30 cellular contexts compared by ENCODE assay signal in the genomic region with DNA sequence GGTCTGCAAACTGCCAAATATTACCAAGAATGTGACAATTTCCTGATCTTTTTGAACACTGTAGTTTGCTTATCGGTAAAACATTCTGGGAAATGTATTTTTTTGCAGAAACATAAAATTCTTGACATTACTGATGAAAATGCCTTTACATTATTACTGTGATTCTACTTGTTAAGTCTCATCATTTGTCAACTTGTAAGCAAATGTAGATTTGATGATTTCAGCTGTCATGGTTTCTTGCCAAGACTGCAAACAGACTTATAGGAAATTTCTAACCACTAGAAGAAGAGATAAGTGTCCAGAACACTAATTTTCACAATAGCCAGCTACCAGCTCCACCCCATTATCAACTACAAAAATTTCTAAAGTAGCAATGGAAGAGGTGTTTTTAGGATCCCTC.
"Had no signal": no experiment of that assay in that cellular context is flagged by ENCODE, and none has a peak within 500 bp of the region (broad histone marks: within the 10 kb centered on the region; RNA-seq: fewer than 3 reads in every experiment).

No MANE protein-coding gene starts in this region.

- H3K4me3 ChIP-seq: coronary artery, dorsolateral prefrontal cortex, esophagus muscularis mucosa, gastroesophageal sphincter had no signal

- H3K27me3 ChIP-seq: brain microvascular endothelial cell, dorsolateral prefrontal cortex, esophagus muscularis mucosa, gastroesophageal sphincter had no signal

- H3K4me1 ChIP-seq: esophagus muscularis mucosa, gastroesophageal sphincter had no signal

- H3K36me3 ChIP-seq: brain microvascular endothelial cell, esophagus muscularis mucosa, gastroesophageal sphincter had no signal

- DNase-seq: activated CD4-positive, alpha-beta memory T cell treated with anti-CD3 and anti-CD28 coated beads, Interleukin-2, amount 10 ng/mL, durations not matched to agents 7 days and 5 days; activated CD4-positive, alpha-beta T cell treated with anti-CD3 and anti-CD28 coated beads for 1 hour; activated CD4-positive, alpha-beta T cell treated with anti-CD3 and anti-CD28 coated beads for 4 hours; activated CD4-positive, alpha-beta T cell treated with anti-CD3 and anti-CD28 coated beads, Interleukin-2, amount 10 ng/mL, durations not matched to agents 7 days and 5 days; activated CD4-positive, alpha-beta T cell treated with anti-CD3 and anti-CD28 coated beads, Interleukin-2, amount 50 U/mL, for 4 hours; activated CD4-positive, CD25-positive, alpha-beta regulatory T cell; activated CD8-positive, alpha-beta memory T cell treated with anti-CD3 and anti-CD28 coated beads, Interleukin-2, amount 50 U/mL, for 48 hours; activated gamma-delta T cell; activated naive CD4-positive, alpha-beta T cell; activated naive CD4-positive, alpha-beta T cell treated with anti-CD3 and anti-CD28 coated beads, Interleukin-2, amount 10 ng/mL, durations not matched to agents 7 days and 5 days; activated naive CD8-positive, alpha-beta T cell treated with anti-CD3 and anti-CD28 coated beads, Interleukin-2, amount 10 ng/mL, durations not matched to agents 7 days and 5 days; activated T-cell treated with anti-CD3 and anti-CD28 coated beads for 4 hours; activated T-cell treated with anti-CD3 and anti-CD28 coated beads, Interleukin-2, amount 50 U/mL, for 24 hours; activated T-cell treated with anti-CD3 and anti-CD28 coated beads, Interleukin-2, amount 50 U/mL, for 72 hours; amniotic stem cell; anterior cingulate cortex; brain microvascular endothelial cell; dorsolateral prefrontal cortex; effector memory CD4-positive, alpha-beta T cell; endodermal cell; erythroblast; foreskin melanocyte; head of caudate nucleus; T-helper 2 cell had no signal

- H3K9me3 ChIP-seq: esophagus muscularis mucosa, gastroesophageal sphincter had no signal

- H3K27ac ChIP-seq: brain microvascular endothelial cell, coronary artery, dorsolateral prefrontal cortex, esophagus muscularis mucosa, gastroesophageal sphincter had no signal

- ATAC-seq: activated naive CD4-positive, alpha-beta T cell treated with anti-CD3 and anti-CD28 coated beads, Interleukin-2, amount 50 U/mL, for 72 hours; activated T-cell treated with anti-CD3 and anti-CD28 coated beads, Interleukin-2, amount 50 U/mL, for 72 hours; gastroesophageal sphincter had no signal

- FAIRE-seq: astrocyte, bronchial epithelial cell had no signal
